Comparison of ENCODE assay signal across 7 cellular contexts in genomic region chr5:120147911-120148310, GRCh38.
DNase-seq lines count a peak whose midpoint lies in the region; ATAC-seq, FAIRE-seq and TF ChIP-seq lines count a peak whose summit lies in the region.
"Not testable (repeated sequence)": the region's sequence is repeated elsewhere in the genome, so short reads cannot be mapped to it uniquely, and the experiment has no call there.

No MANE protein-coding gene starts in this region.

- not testable (repeated sequence) for H3K23ac ChIP-seq in mesenchymal stem cell (ENCODE audit: low read length in 2 of 2)

- H3K9me3 ChIP-seq in right cardiac atrium (ENCODE audit: control insufficient read depth, low read length); kidney (ENCODE audit: control insufficient read depth in 1 of 2, low read length in 2 of 2); mesenchymal stem cell (ENCODE audit: control insufficient read depth, low read length): not testable (repeated sequence)
- H3K9me3 ChIP-seq in spleen, result peaks cover 0 to 24% (median 22%) of the 10 kb centered on the region in 8 donors

- peaks cover 42% of the 10 kb centered on the region for H3K9me3 Mint-ChIP-seq in dendritic cell treated with granulocyte-macrophage colony-stimulating factor and Interleukin-4, amounts not matched to agents 40 ng/mL and 50 ng/mL, for 4 days

- not testable (repeated sequence) for H3K14ac ChIP-seq in mesenchymal stem cell (ENCODE audit: low read length in 2 of 2)

- H2BK5ac ChIP-seq in mesenchymal stem cell (ENCODE audit: low read depth, low read length, poor library complexity, severe bottlenecking), result not testable (repeated sequence)

- peak overlapping the region; percentile 27 for H4K91ac ChIP-seq in mesenchymal stem cell (ENCODE audit: low read length)

- not testable (repeated sequence) for TF ChIP-seq CTCF in kidney (IDR thresholded peaks at IDR 0.05; ENCODE audit: borderline replicate concordance, extremely low read depth, insufficient read depth); spleen (IDR thresholded peaks at IDR 0.05 in 8 of 11, conservative IDR thresholded peaks at IDR 0.05 in 3 of 11)

- not testable (repeated sequence) for H3K27me3 ChIP-seq in right cardiac atrium (ENCODE audit: control insufficient read depth, insufficient read depth); mesenchymal stem cell (ENCODE audit: control insufficient read depth in 1 of 2, insufficient read depth in 1 of 2, low read length in 2 of 2); spleen (replicated peaks in 1 of 7)

- H3K4me3 ChIP-seq in right cardiac atrium (ENCODE audit: low read length); kidney (ENCODE audit: low read length in 2 of 2); mesenchymal stem cell (ENCODE audit: insufficient read depth in 1 of 2, low read depth in 1 of 2, low read length in 2 of 2); spleen: not testable (repeated sequence)

- H3K27ac ChIP-seq in right cardiac atrium (ENCODE audit: low read length); kidney (ENCODE audit: low read depth in 2 of 2, low read length in 2 of 2); mesenchymal stem cell (ENCODE audit: low read length, poor library complexity, severe bottlenecking); spleen: not testable (repeated sequence)

- H3K4me3 Mint-ChIP-seq in dendritic cell treated with granulocyte-macrophage colony-stimulating factor and Interleukin-4, amounts not matched to agents 40 ng/mL and 50 ng/mL, for 4 days, result not testable (repeated sequence)

- not testable (repeated sequence) for H3K36me3 ChIP-seq in kidney (ENCODE audit: control insufficient read depth in 1 of 2, insufficient read depth in 2 of 2, low read length in 2 of 2); mesenchymal stem cell (ENCODE audit: control insufficient read depth in 1 of 2, insufficient read depth in 2 of 2, low read depth in 1 of 2, low read length in 2 of 2); spleen

- TF ChIP-seq POLR2A in spleen (IDR thresholded peaks at IDR 0.05), result not testable (repeated sequence)

- H2AFZ ChIP-seq in mesenchymal stem cell (ENCODE audit: low read depth, low read length), result not testable (repeated sequence)

- 96% methylated on average over 22 of the region's 23 CpGs for WGBS in right cardiac atrium
- WGBS in mesenchymal stem cell, result 98% methylated on average over 18 of the region's 23 CpGs
- 94 to 98% (median 96%) methylated on average over 14 to 23 of the region's 23 CpGs for WGBS in spleen, 5 donors

- H3K27me3 Mint-ChIP-seq in dendritic cell treated with granulocyte-macrophage colony-stimulating factor and Interleukin-4, amounts not matched to agents 40 ng/mL and 50 ng/mL, for 4 days, result not testable (repeated sequence)

- peak; percentile 15 for DNase-seq in DMS53 (lab: John Stamatoyannopoulos, UW)
- peak; percentile 30 for DNase-seq in Right ventricle myocardium inferior (ENCODE audit: missing footprints)
- DNase-seq in right cardiac atrium, result peak in 2 of 3 donors; percentile 22 to 49
- peak; percentile 46 for DNase-seq in kidney
- DNase-seq in mesenchymal stem cell, result not testable (repeated sequence)
- peak; percentile 46 for DNase-seq in spleen

- intact Hi-C loops in dendritic cell treated with granulocyte-macrophage colony-stimulating factor and Interleukin-4, amounts not matched to agents 40 ng/mL and 50 ng/mL, for 4 days (cut with micrococcal nuclease); Right ventricle myocardium inferior (cut with DNase I); right cardiac atrium (cut with DNase I); kidney (cut with DNase I); spleen (cut with DNase I; ENCODE audit: low total_unique reads): not testable (repeated sequence)

- H2BK12ac ChIP-seq in mesenchymal stem cell (ENCODE audit: low read length in 2 of 2), result not testable (repeated sequence)

- not testable (repeated sequence) for FAIRE-seq in kidney (lab: Jason Lieb, UNC)

- not testable (repeated sequence) for H3K79me1 ChIP-seq in mesenchymal stem cell (replicated peaks; ENCODE audit: low read length, poor library complexity, severe bottlenecking)

- not testable (repeated sequence) for H4K8ac ChIP-seq in mesenchymal stem cell (ENCODE audit: low read length)

- H3K4me1 Mint-ChIP-seq in dendritic cell treated with granulocyte-macrophage colony-stimulating factor and Interleukin-4, amounts not matched to agents 40 ng/mL and 50 ng/mL, for 4 days (ENCODE audit: low read depth), result not testable (repeated sequence)

- H3K18ac ChIP-seq in mesenchymal stem cell (ENCODE audit: low read depth in 1 of 2, low read length in 2 of 2), result not testable (repeated sequence)

- H3K4me2 ChIP-seq in mesenchymal stem cell (ENCODE audit: low read length, poor library complexity, severe bottlenecking), result not testable (repeated sequence)

- H3K4me1 ChIP-seq in right cardiac atrium (ENCODE audit: control insufficient read depth, insufficient read depth, low read length); kidney (ENCODE audit: control insufficient read depth in 1 of 2, insufficient read depth in 1 of 2, low read depth in 1 of 2, low read length in 2 of 2); mesenchymal stem cell (ENCODE audit: control insufficient read depth, insufficient read depth, low read depth, low read length); spleen: not testable (repeated sequence)

- not testable (repeated sequence) for H3K4ac ChIP-seq in mesenchymal stem cell (ENCODE audit: low read depth in 1 of 2, low read length in 2 of 2)

- H3K27ac Mint-ChIP-seq in dendritic cell treated with granulocyte-macrophage colony-stimulating factor and Interleukin-4, amounts not matched to agents 40 ng/mL and 50 ng/mL, for 4 days, result peak overlapping the region; percentile 41

- not testable (repeated sequence) for H2BK15ac ChIP-seq in mesenchymal stem cell (ENCODE audit: low read depth, poor library complexity, severe bottlenecking)

- not testable (repeated sequence) for ATAC-seq in Right ventricle myocardium inferior, right cardiac atrium

- peaks cover 26% of the 10 kb centered on the region for H3K36me3 Mint-ChIP-seq in dendritic cell treated with granulocyte-macrophage colony-stimulating factor and Interleukin-4, amounts not matched to agents 40 ng/mL and 50 ng/mL, for 4 days (ENCODE audit: low read depth)

- not testable (repeated sequence) for H2AK5ac ChIP-seq in mesenchymal stem cell (ENCODE audit: low read length, severe bottlenecking)

- not testable (repeated sequence) for H2BK120ac ChIP-seq in mesenchymal stem cell (ENCODE audit: low read depth, low read length)

- not testable (repeated sequence) for H3K9ac ChIP-seq in kidney (ENCODE audit: low read length in 2 of 2); mesenchymal stem cell (ENCODE audit: low read length)
